In genomic region chr20:18137412-18138265, GRCh38 we compare ENCODE assay signal across 8 cellular contexts. TPM values are rescaled to one million over a fixed set of nuclear protein-coding genes. Genes with fewer than 3 reads are reported as not detected.
DNase-seq lines count a peak whose midpoint lies in the region; ATAC-seq and TF ChIP-seq lines count a peak whose summit lies in the region.

A gene with protein sequence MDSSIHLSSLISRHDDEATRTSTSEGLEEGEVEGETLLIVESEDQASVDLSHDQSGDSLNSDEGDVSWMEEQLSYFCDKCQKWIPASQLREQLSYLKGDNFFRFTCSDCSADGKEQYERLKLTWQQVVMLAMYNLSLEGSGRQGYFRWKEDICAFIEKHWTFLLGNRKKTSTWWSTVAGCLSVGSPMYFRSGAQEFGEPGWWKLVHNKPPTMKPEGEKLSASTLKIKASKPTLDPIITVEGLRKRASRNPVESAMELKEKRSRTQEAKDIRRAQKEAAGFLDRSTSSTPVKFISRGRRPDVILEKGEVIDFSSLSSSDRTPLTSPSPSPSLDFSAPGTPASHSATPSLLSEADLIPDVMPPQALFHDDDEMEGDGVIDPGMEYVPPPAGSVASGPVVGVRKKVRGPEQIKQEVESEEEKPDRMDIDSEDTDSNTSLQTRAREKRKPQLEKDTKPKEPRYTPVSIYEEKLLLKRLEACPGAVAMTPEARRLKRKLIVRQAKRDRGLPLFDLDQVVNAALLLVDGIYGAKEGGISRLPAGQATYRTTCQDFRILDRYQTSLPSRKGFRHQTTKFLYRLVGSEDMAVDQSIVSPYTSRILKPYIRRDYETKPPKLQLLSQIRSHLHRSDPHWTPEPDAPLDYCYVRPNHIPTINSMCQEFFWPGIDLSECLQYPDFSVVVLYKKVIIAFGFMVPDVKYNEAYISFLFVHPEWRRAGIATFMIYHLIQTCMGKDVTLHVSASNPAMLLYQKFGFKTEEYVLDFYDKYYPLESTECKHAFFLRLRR (plus strand): TSS chr20:18137863. CDS start chr20:18142661, 4,798 bp downstream.
TSS of gene PET117 (plus strand) at chr20:18137863. CDS start at chr20:18137956, 93 bp downstream.

- peaks cover 18% of the 10 kb centered on the region for H3K4me1 Mint-ChIP-seq in glutamatergic neuron (ENCODE audit: low read depth, unreplicated experiment)

- DNase-seq in GM10248 (ENCODE audit: extremely low spot score) (peak; percentile 90), HFF-Myc (ENCODE audit: extremely low read depth, low read depth) (peak; percentile 69), MV-4-11 (lab: John Stamatoyannopoulos, UW) (peak; percentile 85), SK-N-SH (peak; percentile 91), glutamatergic neuron (peak; percentile 98), osteoblast (ENCODE audit: insufficient read length, low spot score, missing footprints) (peak; percentile 95), testis (peak; percentile 91)
- peak; percentile 93 to 96 for DNase-seq in activated naive CD4-positive, alpha-beta T cell treated with anti-CD3 and anti-CD28 coated beads, Interleukin-2, amount 50 U/mL, for 72 hours (ENCODE audit: low spot score in 2 of 2)

- H3K27me3 ChIP-seq in SK-N-SH (ENCODE audit: insufficient read depth) (no peaks in the 10 kb centered on the region), osteoblast (ENCODE audit: insufficient read depth, low read length) (no peaks in the 10 kb centered on the region), testis (no peaks in the 10 kb centered on the region)

- CTCF ChIA-PET in GM10248 (lab: Yijun Ruan, JAX) (interaction anchor here (0.8 to 1.3 kb wide), 3 partner anchors 14 to 151 kb away, joined by 3 read pairs; partner anchors contain the start of gene ZNF133), SK-N-SH (lab: Yijun Ruan, JAX) (interaction anchor here (0.6 kb wide), 1 partner anchor 62 kb away, joined by 3 read pairs; no protein-coding TSS in a partner anchor)

- POLR2A ChIA-PET in GM10248 (lab: Yijun Ruan, JAX): interaction anchor here (1.2 kb wide), 1 partner anchor 455 kb away, joined by 4 read pairs; the partner anchor contains the start of gene RRBP1
- POLR2A ChIA-PET in SK-N-SH (lab: Yijun Ruan, JAX): interaction anchor here (0.7 to 2.0 kb wide), 5 partner anchors 12 to 370 kb away, joined by 3 to 5 read pairs (median 4); partner anchors contain the start of genes DZANK1, POLR3F, SEC23B and ZNF133

- peaks cover 4% of the 10 kb centered on the region for H3K27me3 Mint-ChIP-seq in glutamatergic neuron (ENCODE audit: unreplicated experiment)

- peak within 1 kb of the TSS; percentile 86 to 88 for H3K27ac Mint-ChIP-seq in activated naive CD4-positive, alpha-beta T cell treated with anti-CD3 and anti-CD28 coated beads, Interleukin-2, amount 50 U/mL, for 72 hours
- H3K27ac Mint-ChIP-seq in glutamatergic neuron (ENCODE audit: unreplicated experiment): peak within 1 kb of the TSS; percentile 85

- H3K4me3 ChIP-seq in HFF-Myc (replicated peaks; ENCODE audit: low read depth, low read length) (peak within 1 kb of the TSS; percentile 96), SK-N-SH (ENCODE audit: low read depth in 2 of 2, low read length in 1 of 2) (peak within 1 kb of the TSS; percentile 89 to 97), osteoblast (ENCODE audit: insufficient read depth, low read length) (peak within 1 kb of the TSS; percentile 90), testis (peak within 1 kb of the TSS; percentile 92 to 93)

- TF ChIP-seq RAD21 in SK-N-SH (IDR thresholded peaks at IDR 0.05; ENCODE audit: low read length): no peak

- intact Hi-C loops in testis (cut with DNase I; ENCODE audit: low total_unique reads): no loop called here

- H3K9me2 ChIP-seq in SK-N-SH: no peaks in the 10 kb centered on the region

- WGBS in SK-N-SH (ENCODE audit: low lambda C conversion rate): 6% methylated on average over 17 of the region's 87 CpGs
- WGBS in testis, 2 donors: 0% methylated on average over 3 to 86 of the region's 87 CpGs

- peaks cover 12 to 14% of the 10 kb centered on the region in 2 donors for H3K36me3 Mint-ChIP-seq in activated naive CD4-positive, alpha-beta T cell treated with anti-CD3 and anti-CD28 coated beads, Interleukin-2, amount 50 U/mL, for 72 hours
- H3K36me3 Mint-ChIP-seq in glutamatergic neuron (ENCODE audit: unreplicated experiment): no peaks in the 10 kb centered on the region

- H3F3A ChIP-seq in SK-N-SH (replicated peaks; ENCODE audit: insufficient read depth): no peaks in the 10 kb centered on the region

- H3K4me1 ChIP-seq in SK-N-SH (ENCODE audit: control insufficient read depth in 1 of 2, insufficient read depth in 2 of 2, low read depth in 1 of 2, low read length in 1 of 2) (peaks cover 0 to 2% of the 10 kb centered on the region in 2 experiments; a peak in 1 of 4 replicates), osteoblast (ENCODE audit: insufficient read depth, low read length) (peaks cover 17% of the 10 kb centered on the region), testis (peaks cover 15% of the 10 kb centered on the region)

- ATAC-seq in activated naive CD4-positive, alpha-beta T cell treated with anti-CD3 and anti-CD28 coated beads, Interleukin-2, amount 50 U/mL, for 72 hours: peak; percentile 88 to 91

- TF ChIP-seq EP300 in SK-N-SH (IDR thresholded peaks at IDR 0.05; ENCODE audit: borderline replicate concordance in 1 of 2, low read depth in 1 of 2, low read length in 1 of 2): peak in 1 of 2 experiments; percentile 18; a peak in 1 of 4 replicates

- H3K4me3 Mint-ChIP-seq in glutamatergic neuron (ENCODE audit: unreplicated experiment): peak within 1 kb of the TSS; percentile 84

- H3K4me2 ChIP-seq in SK-N-SH (peak within 1 kb of the TSS; percentile 99), osteoblast (ENCODE audit: insufficient read depth, low read length) (peak within 1 kb of the TSS; percentile 95)

- H3K9me3 ChIP-seq in SK-N-SH: no peaks in the 10 kb centered on the region
- no peaks in the 10 kb centered on the region for H3K9me3 ChIP-seq in osteoblast (ENCODE audit: low read depth, low read length)
- no peaks in the 10 kb centered on the region for H3K9me3 ChIP-seq in testis

- peak within 1 kb of the TSS; percentile 90 for H3K9ac ChIP-seq in SK-N-SH

- H3K27ac ChIP-seq in SK-N-SH (ENCODE audit: low read depth in 2 of 2, low read length in 1 of 2): peak within 1 kb of the TSS; percentile 73 to 93
- H3K27ac ChIP-seq in osteoblast (ENCODE audit: low read depth, low read length): peak within 1 kb of the TSS; percentile 79
- peak within 1 kb of the TSS; percentile 91 to 92 for H3K27ac ChIP-seq in testis

- TF ChIP-seq CTCF in GM10248 (IDR thresholded peaks at IDR 0.05; ENCODE audit: control extremely low read depth, extremely low read depth, low read depth, missing control alignments) (no peak), HFF-Myc (IDR thresholded peaks at IDR 0.05; ENCODE audit: low read depth, low read length, missing control alignments) (no peak), SK-N-SH (IDR thresholded peaks at IDR 0.05) (no peak), glutamatergic neuron (IDR thresholded peaks at IDR 0.05; ENCODE audit: partially characterized antibody, unreplicated experiment) (no peak), osteoblast (IDR thresholded peaks at IDR 0.05; ENCODE audit: extremely low read depth, low read depth, low read length) (no peak), testis (IDR thresholded peaks at IDR 0.05) (peak in 1 of 3 experiments; percentile 43)

- H3K9me3 Mint-ChIP-seq in activated naive CD4-positive, alpha-beta T cell treated with anti-CD3 and anti-CD28 coated beads, Interleukin-2, amount 50 U/mL, for 72 hours: no peaks in the 10 kb centered on the region
- H3K9me3 Mint-ChIP-seq in glutamatergic neuron (ENCODE audit: unreplicated experiment): peaks cover 9% of the 10 kb centered on the region

- TF ChIP-seq POLR2A in testis (IDR thresholded peaks at IDR 0.05): no peak

- peaks cover 8 to 9% of the 10 kb centered on the region in 2 experiments for H3K36me3 ChIP-seq in SK-N-SH (replicated peaks in 1 of 2; ENCODE audit: control insufficient read depth in 1 of 2, insufficient read depth in 2 of 2, low read length in 1 of 2)
- peaks cover 6% of the 10 kb centered on the region for H3K36me3 ChIP-seq in osteoblast (ENCODE audit: insufficient read depth, low read length)
- no peaks in the 10 kb centered on the region for H3K36me3 ChIP-seq in testis (ENCODE audit: low read depth, missing control alignments)

- peak within 1 kb of the TSS; percentile 100 for H2AFZ ChIP-seq in SK-N-SH (ENCODE audit: low read depth)
- peak within 1 kb of the TSS; percentile 100 for H2AFZ ChIP-seq in osteoblast (ENCODE audit: low read length)

- peaks cover 39% of the 10 kb centered on the region for H3K79me2 ChIP-seq in SK-N-SH (ENCODE audit: insufficient read depth)
- peaks cover 47% of the 10 kb centered on the region for H3K79me2 ChIP-seq in osteoblast (ENCODE audit: insufficient read depth, low read length)

- H4K20me1 ChIP-seq in SK-N-SH (ENCODE audit: insufficient read depth) (no peaks in the 10 kb centered on the region), osteoblast (ENCODE audit: insufficient read depth, low read length) (peaks cover 3% of the 10 kb centered on the region)

TF ChIP-seq in SK-N-SH, 30 proteins besides CTCF, POLR2A, EP300 and RAD21 (continues in another document):
- no peak for TF ChIP-seq RXRA (IDR thresholded peaks at IDR 0.05; ENCODE audit: borderline replicate concordance, low read depth)
- TF ChIP-seq NRF1 (IDR thresholded peaks at IDR 0.05; ENCODE audit: low read depth, low read length): no peak
- peak; percentile 96 for TF ChIP-seq USF1 (IDR thresholded peaks at IDR 0.05; ENCODE audit: borderline replicate concordance, low read depth)

RNA-seq across cellular contexts. Expression of the first gene that starts in this region (rescaled TPM):
- polyA plus RNA-seq in SK-N-SH (2012; rRNA removed) (7.3 and 8.6 TPM in 2 replicates), testis (ENCODE audit: insufficient read depth, low read depth, low replicate concordance) (19.8 TPM)
- polyA plus RNA-seq in SK-N-SH (2012; cell fraction: cytosol; rRNA removed): 8.0 and 8.8 TPM in 2 replicates
- polyA plus RNA-seq in SK-N-SH (2012; cell fraction: nucleus; rRNA removed): 5.7 and 8.1 TPM in 2 replicates
- total RNA-seq in activated naive CD4-positive, alpha-beta T cell treated with anti-CD3 and anti-CD28 coated beads, Interleukin-2, amount 50 U/mL, for 72 hours: 10 to 100 TPM in 1 of 2 donors, 1 to 10 TPM in 1; 6.8 to 11.3 TPM
- total RNA-seq in glutamatergic neuron (ENCODE audit: unreplicated experiment) (14.2 TPM), osteoblast (17.4 and 20.6 TPM in 2 replicates), testis (10 to 100 TPM; 22.3 to 24.2 TPM)

RNA-seq across cellular contexts. Expression of gene PET117, which starts in this region (rescaled TPM):
- polyA plus RNA-seq in SK-N-SH (2012; rRNA removed) (12.6 and 13.5 TPM in 2 replicates), testis (ENCODE audit: insufficient read depth, low read depth, low replicate concordance) (14.4 TPM)
- 18.8 and 24.2 TPM in 2 replicates for polyA plus RNA-seq in SK-N-SH (2012; cell fraction: cytosol; rRNA removed)
- polyA plus RNA-seq in SK-N-SH (2012; cell fraction: nucleus; rRNA removed): 5.7 and 6.5 TPM in 2 replicates
- 10 to 100 TPM in 1 of 2 donors, 1 to 10 TPM in 1; 9.8 to 13.9 TPM for total RNA-seq in activated naive CD4-positive, alpha-beta T cell treated with anti-CD3 and anti-CD28 coated beads, Interleukin-2, amount 50 U/mL, for 72 hours
- total RNA-seq in glutamatergic neuron (ENCODE audit: unreplicated experiment) (13.7 TPM), osteoblast (12.1 and 13.4 TPM in 2 replicates), testis (10 to 100 TPM; 13.3 to 17.5 TPM)

Comparison
In these comparisons a context has a peak if more than half of its experiments do, and no peak if none do; other contexts are left out.
1. Peak in every context shown above with its lines: DNase-seq, ATAC-seq, H3K4me3 ChIP-seq and H3K27ac ChIP-seq.